ENCODE assay signal across 17 cellular contexts in genomic region chr3:172856766-172857742, GRCh38.
DNase-seq lines count a peak whose midpoint lies in the region; ATAC-seq and TF ChIP-seq lines count a peak whose summit lies in the region.
"Had no signal": no experiment of that assay in that cellular context is flagged by ENCODE, and none has a peak within 500 bp of the region (broad histone marks: within the 10 kb centered on the region; RNA-seq: fewer than 3 reads in every experiment).

No MANE protein-coding gene starts in this region.

- ATAC-seq in SK-N-SH treated with all-trans-retinoic acid at 6 μM for 48 hours = no peak
- ATAC-seq in right lobe of liver = peak; percentile 78 to 95 (median 86)
- no peak for ATAC-seq in HG03442 (IDR thresholded peaks at IDR 0.05; ENCODE audit: unreplicated experiment)
- no peak for ATAC-seq in HG03432 (IDR thresholded peaks at IDR 0.05; ENCODE audit: unreplicated experiment)
- ATAC-seq: activated CD8-positive, alpha-beta T cell treated with anti-CD3 and anti-CD28 coated beads for 36 hours; T-helper 17 cell had no signal

- no peaks in the 10 kb centered on the region for H3K9me2 ChIP-seq in SK-N-SH

- no peak overlapping the region for H3K4me3 ChIP-seq in SK-N-SH (ENCODE audit: low read depth in 2 of 2, low read length in 1 of 2)
- no peak overlapping the region for H3K4me3 ChIP-seq in fibroblast of pulmonary artery (replicated peaks; ENCODE audit: low read depth, low read length)
- no peak overlapping the region for H3K4me3 ChIP-seq in right lobe of liver
- H3K4me3 ChIP-seq: dorsolateral prefrontal cortex had no signal

- no peak for TF ChIP-seq RAD21 in SK-N-SH (IDR thresholded peaks at IDR 0.05; ENCODE audit: low read length)

- POLR2A ChIA-PET in SK-N-SH (lab: Yijun Ruan, JAX) = no interaction called here

- no peak for TF ChIP-seq POLR2A in right lobe of liver (IDR thresholded peaks at IDR 0.05)

- DNase-seq in SK-N-SH (no peak), fibroblast of pulmonary artery (ENCODE audit: low read depth) (peak; percentile 81), right lobe of liver (peak in 1 of 3 donors; percentile 70), AG08395 (ENCODE audit: low spot score) (no peak), T-helper 1 cell (no peak)
- DNase-seq: activated CD8-positive, alpha-beta T cell treated with anti-CD3 and anti-CD28 coated beads for 36 hours; activated naive CD4-positive, alpha-beta T cell treated with anti-CD3 and anti-CD28 coated beads, Interleukin-2, amount 10 ng/mL, durations not matched to agents 7 days and 5 days; DMS79 treated with DMSO at 0.1 percent for 48 hours; dorsolateral prefrontal cortex; HCEC 1CT; KG1; midbrain; NCI-H2029 treated with DMSO at 0.1 percent for 48 hours; T-helper 17 cell had no signal

- no peak overlapping the region; a peak in 1 of 4 replicates for H3K27ac ChIP-seq in SK-N-SH (ENCODE audit: low read depth in 2 of 2, low read length in 1 of 2)
- peak overlapping the region in 1 of 3 donors; percentile 47 for H3K27ac ChIP-seq in right lobe of liver
- H3K27ac ChIP-seq: dorsolateral prefrontal cortex had no signal

- peaks cover 14% of the 10 kb centered on the region for H3F3A ChIP-seq in SK-N-SH (replicated peaks; ENCODE audit: insufficient read depth)

- H3K4me1 ChIP-seq in SK-N-SH (ENCODE audit: control insufficient read depth in 1 of 2, insufficient read depth in 2 of 2, low read depth in 1 of 2, low read length in 1 of 2) (no peaks in the 10 kb centered on the region), right lobe of liver (no peaks in the 10 kb centered on the region)

- no peaks in the 10 kb centered on the region for H3K79me2 ChIP-seq in SK-N-SH (ENCODE audit: insufficient read depth)

- H2AFZ ChIP-seq in SK-N-SH (ENCODE audit: low read depth) = no peak overlapping the region

- no peaks in the 10 kb centered on the region for H4K20me1 ChIP-seq in SK-N-SH (ENCODE audit: insufficient read depth)

- WGBS in SK-N-SH (ENCODE audit: low lambda C conversion rate) = 41% methylated on average over 4 of the region's 4 CpGs
- 38% methylated on average over 4 of the region's 4 CpGs for WGBS in right lobe of liver (ENCODE audit: insufficient coverage, low coverage, low lambda C conversion rate, missing lambda C conversion rate)

- intact Hi-C loops in right lobe of liver (cut with DNase I) = no loop called here

- CTCF ChIA-PET in SK-N-SH (lab: Yijun Ruan, JAX) = no interaction called here

- TF ChIP-seq CTCF in SK-N-SH (IDR thresholded peaks at IDR 0.05) (no peak), fibroblast of pulmonary artery (IDR thresholded peaks at IDR 0.05; ENCODE audit: low read length, missing control alignments) (no peak), right lobe of liver (IDR thresholded peaks at IDR 0.05) (no peak)

- H3K36me3 ChIP-seq in SK-N-SH (replicated peaks in 1 of 2; ENCODE audit: control insufficient read depth in 1 of 2, insufficient read depth in 2 of 2, low read length in 1 of 2) (no peaks in the 10 kb centered on the region), right lobe of liver (no peaks in the 10 kb centered on the region)

- H3K4me2 ChIP-seq in SK-N-SH = no peak overlapping the region

- TF ChIP-seq EP300 in SK-N-SH (IDR thresholded peaks at IDR 0.05; ENCODE audit: borderline replicate concordance in 1 of 2, low read depth in 1 of 2, low read length in 1 of 2) = no peak

- no peak overlapping the region for H3K9ac ChIP-seq in SK-N-SH

- no peaks in the 10 kb centered on the region for H3K27me3 ChIP-seq in SK-N-SH (ENCODE audit: insufficient read depth)
- H3K27me3 ChIP-seq in right lobe of liver = no peaks in the 10 kb centered on the region

- no peaks in the 10 kb centered on the region for H3K9me3 ChIP-seq in SK-N-SH
- no peaks in the 10 kb centered on the region for H3K9me3 ChIP-seq in right lobe of liver

TF ChIP-seq in SK-N-SH treated with all-trans-retinoic acid at 6 μM for 48 hours, 23 proteins besides CTCF, POLR2A, EP300 and RAD21 (continues in another document):
- TF ChIP-seq CSDC2 (CRISPR knock-in tag; IDR thresholded peaks at IDR 0.05) (no peak), ZNF565 (CRISPR knock-in tag; conservative IDR thresholded peaks at IDR 0.05; ENCODE audit: low read depth) (no peak), ISL1 (CRISPR knock-in tag; IDR thresholded peaks at IDR 0.05) (peak; percentile 86), ARNTL (CRISPR knock-in tag; IDR thresholded peaks at IDR 0.05; ENCODE audit: borderline replicate concordance, low read depth) (no peak), ZC3H10 (CRISPR knock-in tag; IDR thresholded peaks at IDR 0.05) (no peak), PPARA (CRISPR knock-in tag; IDR thresholded peaks at IDR 0.05; ENCODE audit: borderline replicate concordance) (no peak), OSR1 (CRISPR knock-in tag; IDR thresholded peaks at IDR 0.05) (no peak), ZNF8 (CRISPR knock-in tag; IDR thresholded peaks at IDR 0.05) (no peak), POU6F1 (CRISPR knock-in tag; IDR thresholded peaks at IDR 0.05; ENCODE audit: borderline replicate concordance, low read depth) (no peak)
- TF ChIP-seq, protein P1, sequence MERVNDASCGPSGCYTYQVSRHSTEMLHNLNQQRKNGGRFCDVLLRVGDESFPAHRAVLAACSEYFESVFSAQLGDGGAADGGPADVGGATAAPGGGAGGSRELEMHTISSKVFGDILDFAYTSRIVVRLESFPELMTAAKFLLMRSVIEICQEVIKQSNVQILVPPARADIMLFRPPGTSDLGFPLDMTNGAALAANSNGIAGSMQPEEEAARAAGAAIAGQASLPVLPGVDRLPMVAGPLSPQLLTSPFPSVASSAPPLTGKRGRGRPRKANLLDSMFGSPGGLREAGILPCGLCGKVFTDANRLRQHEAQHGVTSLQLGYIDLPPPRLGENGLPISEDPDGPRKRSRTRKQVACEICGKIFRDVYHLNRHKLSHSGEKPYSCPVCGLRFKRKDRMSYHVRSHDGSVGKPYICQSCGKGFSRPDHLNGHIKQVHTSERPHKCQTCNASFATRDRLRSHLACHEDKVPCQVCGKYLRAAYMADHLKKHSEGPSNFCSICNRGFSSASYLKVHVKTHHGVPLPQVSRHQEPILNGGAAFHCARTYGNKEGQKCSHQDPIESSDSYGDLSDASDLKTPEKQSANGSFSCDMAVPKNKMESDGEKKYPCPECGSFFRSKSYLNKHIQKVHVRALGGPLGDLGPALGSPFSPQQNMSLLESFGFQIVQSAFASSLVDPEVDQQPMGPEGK (CRISPR knock-in tag; IDR thresholded peaks at IDR 0.05; ENCODE audit: borderline replicate concordance) = no peak

TF ChIP-seq in SK-N-SH, 30 proteins besides CTCF, POLR2A, EP300 and RAD21 (continues in another document):
- TF ChIP-seq, protein P2, sequence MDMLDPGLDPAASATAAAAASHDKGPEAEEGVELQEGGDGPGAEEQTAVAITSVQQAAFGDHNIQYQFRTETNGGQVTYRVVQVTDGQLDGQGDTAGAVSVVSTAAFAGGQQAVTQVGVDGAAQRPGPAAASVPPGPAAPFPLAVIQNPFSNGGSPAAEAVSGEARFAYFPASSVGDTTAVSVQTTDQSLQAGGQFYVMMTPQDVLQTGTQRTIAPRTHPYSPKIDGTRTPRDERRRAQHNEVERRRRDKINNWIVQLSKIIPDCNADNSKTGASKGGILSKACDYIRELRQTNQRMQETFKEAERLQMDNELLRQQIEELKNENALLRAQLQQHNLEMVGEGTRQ (IDR thresholded peaks at IDR 0.05; ENCODE audit: borderline replicate concordance, low read depth, low read length) = no peak
- TF ChIP-seq CHD2 (IDR thresholded peaks at IDR 0.05; ENCODE audit: low read length, partially characterized antibody) (no peak), GABPA (IDR thresholded peaks at IDR 0.05; ENCODE audit: low read depth) (no peak), MEF2A (IDR thresholded peaks at IDR 0.05; ENCODE audit: borderline replicate concordance, low read depth) (no peak), TCF12 (IDR thresholded peaks at IDR 0.05) (no peak), TEAD4 (IDR thresholded peaks at IDR 0.05; ENCODE audit: borderline replicate concordance, insufficient read depth) (no peak), USF1 (IDR thresholded peaks at IDR 0.05; ENCODE audit: borderline replicate concordance, low read depth) (no peak), NRF1 (IDR thresholded peaks at IDR 0.05; ENCODE audit: low read depth, low read length) (no peak), MAX (IDR thresholded peaks at IDR 0.05; ENCODE audit: low read depth) (no peak), YY1 (IDR thresholded peaks at IDR 0.05; ENCODE audit: low read depth) (no peak), SMC3 (IDR thresholded peaks at IDR 0.05; ENCODE audit: low read depth, low read length) (no peak)
- TF ChIP-seq, protein P3, sequence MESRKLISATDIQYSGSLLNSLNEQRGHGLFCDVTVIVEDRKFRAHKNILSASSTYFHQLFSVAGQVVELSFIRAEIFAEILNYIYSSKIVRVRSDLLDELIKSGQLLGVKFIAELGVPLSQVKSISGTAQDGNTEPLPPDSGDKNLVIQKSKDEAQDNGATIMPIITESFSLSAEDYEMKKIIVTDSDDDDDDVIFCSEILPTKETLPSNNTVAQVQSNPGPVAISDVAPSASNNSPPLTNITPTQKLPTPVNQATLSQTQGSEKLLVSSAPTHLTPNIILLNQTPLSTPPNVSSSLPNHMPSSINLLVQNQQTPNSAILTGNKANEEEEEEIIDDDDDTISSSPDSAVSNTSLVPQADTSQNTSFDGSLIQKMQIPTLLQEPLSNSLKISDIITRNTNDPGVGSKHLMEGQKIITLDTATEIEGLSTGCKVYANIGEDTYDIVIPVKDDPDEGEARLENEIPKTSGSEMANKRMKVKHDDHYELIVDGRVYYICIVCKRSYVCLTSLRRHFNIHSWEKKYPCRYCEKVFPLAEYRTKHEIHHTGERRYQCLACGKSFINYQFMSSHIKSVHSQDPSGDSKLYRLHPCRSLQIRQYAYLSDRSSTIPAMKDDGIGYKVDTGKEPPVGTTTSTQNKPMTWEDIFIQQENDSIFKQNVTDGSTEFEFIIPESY (IDR thresholded peaks at IDR 0.05; ENCODE audit: borderline replicate concordance, low read depth) = no peak

Comparison
In these comparisons a context has a peak if more than half of its experiments do, and no peak if none do; other contexts are left out.
1. ATAC-seq: peak in right lobe of liver (4 of 4); none in SK-N-SH treated with all-trans-retinoic acid at 6 μM for 48 hours (single experiment), HG03442 (single experiment) and HG03432 (single experiment).